In the genomic region with DNA sequence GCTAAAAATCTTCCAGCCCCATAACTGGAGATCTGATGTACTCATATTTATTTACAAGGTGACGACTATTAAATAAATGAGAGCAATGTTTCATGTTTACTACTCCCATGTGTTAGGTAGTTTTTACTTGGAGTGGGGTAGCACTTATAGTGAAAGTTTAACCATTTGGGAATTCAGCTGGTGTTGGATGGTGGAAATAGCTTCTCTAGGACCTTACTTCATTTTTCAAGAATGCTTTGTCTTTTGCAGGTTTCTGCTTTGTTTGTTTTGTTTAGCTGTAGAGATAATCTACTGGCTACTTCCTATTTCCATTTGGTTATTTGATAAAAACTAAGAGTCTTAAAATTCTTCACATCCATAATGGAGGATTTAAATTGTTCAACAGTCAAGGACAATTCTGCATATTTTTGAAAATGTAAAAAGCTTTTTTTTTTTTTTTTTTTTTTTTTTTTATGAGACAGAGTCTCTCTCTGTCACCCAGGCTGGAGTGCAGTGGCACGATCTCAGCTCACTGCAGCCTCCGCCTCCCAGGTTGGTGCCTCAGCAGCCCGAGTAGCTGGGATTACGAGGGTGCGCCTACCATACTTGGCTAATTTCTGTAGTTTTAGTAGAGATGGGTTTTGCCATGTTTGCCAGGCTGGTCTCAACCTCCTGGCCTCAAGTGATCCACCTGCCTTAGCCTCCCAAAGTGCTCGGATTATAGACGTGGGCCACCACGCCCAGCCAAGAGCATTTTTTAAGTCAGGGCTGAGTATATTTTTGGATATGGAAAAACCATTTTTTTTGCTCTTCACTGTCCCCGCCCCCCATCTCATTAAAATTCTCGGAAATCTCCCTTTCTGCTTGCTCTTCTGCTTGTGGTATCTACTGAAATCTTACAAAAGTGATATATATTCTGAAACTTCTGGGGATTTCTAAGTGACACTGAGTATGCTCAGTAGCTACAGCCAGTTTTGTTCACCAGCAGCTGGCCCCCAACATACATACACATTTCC, we compare ENCODE assay signal across 8 cellular contexts. TPM values are rescaled to one million over a fixed set of nuclear protein-coding genes. Genes with fewer than 3 reads are reported as not detected.
DNase-seq lines count a peak whose midpoint lies in the region; ATAC-seq and TF ChIP-seq lines count a peak whose summit lies in the region.

No MANE protein-coding gene starts in this region.

- DNase-seq in NAMALWA (ENCODE audit: low spot score) = peak; percentile 41
- peak; percentile 60 for DNase-seq in activated naive CD8-positive, alpha-beta T cell treated with anti-CD3 and anti-CD28 coated beads, Interleukin-2, amount 50 U/mL, for 24 hours
- DNase-seq in memory B cell (ENCODE audit: low spot score in 2 of 2) = no peak
- no peak for DNase-seq in stomach
- no peak for DNase-seq in GOT3 (lab: John Stamatoyannopoulos, UW)
- no peak for DNase-seq in NOMO-1 treated with dmso at 0.1 percent for 144 hours (lab: John Stamatoyannopoulos, UW; ENCODE audit: unreplicated experiment)

- peaks cover 33% of the 10 kb centered on the region for H3K4me1 ChIP-seq in DOHH2 (ENCODE audit: control insufficient read depth, low read length)
- H3K4me1 ChIP-seq in stomach = peaks cover 0 to 22% (median 11%) of the 10 kb centered on the region in 4 donors

- H3K4me3 ChIP-seq in DOHH2 (ENCODE audit: low read length) (peak overlapping the region; percentile 71), stomach (peak overlapping the region; percentile 44 to 52 (median 50))

- H4K20me1 ChIP-seq in DOHH2 (ENCODE audit: control insufficient read depth, insufficient read depth, low read depth, low read length) = no peaks in the 10 kb centered on the region

- peaks cover 2% of the 10 kb centered on the region for H3K36me3 Mint-ChIP-seq in activated naive CD8-positive, alpha-beta T cell treated with anti-CD3 and anti-CD28 coated beads, Interleukin-2, amount 50 U/mL, for 24 hours (ENCODE audit: low read depth)
- H3K36me3 Mint-ChIP-seq in memory B cell = no peaks in the 10 kb centered on the region

- H3K27ac ChIP-seq in DOHH2 (ENCODE audit: low read depth, low read length) = peak overlapping the region; percentile 31; the same call in 1 of the 2 replicates
- H3K27ac ChIP-seq in stomach = peak overlapping the region in 4 of 5 donors; percentile 71 to 85 (median 72)

- H3K9me3 ChIP-seq in DOHH2 (ENCODE audit: control insufficient read depth, insufficient read depth, low read length) (no peaks in the 10 kb centered on the region), stomach (no peaks in the 10 kb centered on the region)

- H3K79me2 ChIP-seq in DOHH2 (ENCODE audit: control insufficient read depth, low read length) = no peaks in the 10 kb centered on the region

- no peak overlapping the region for H3K4me3 Mint-ChIP-seq in activated naive CD8-positive, alpha-beta T cell treated with anti-CD3 and anti-CD28 coated beads, Interleukin-2, amount 50 U/mL, for 24 hours
- peak overlapping the region; percentile 79 for H3K4me3 Mint-ChIP-seq in memory B cell

- ATAC-seq in GM21576 (IDR thresholded peaks at IDR 0.05; ENCODE audit: unreplicated experiment) (peak; percentile 37), memory B cell (ENCODE audit: low read depth) (peak; percentile 10)
- ATAC-seq in activated naive CD8-positive, alpha-beta T cell treated with anti-CD3 and anti-CD28 coated beads, Interleukin-2, amount 50 U/mL, for 24 hours = peak; percentile 71

- no peak for TF ChIP-seq POLR2A in stomach (IDR thresholded peaks at IDR 0.05)

- peak overlapping the region; percentile 87 for H3K4me2 ChIP-seq in DOHH2 (ENCODE audit: low read length)

- H3K4me1 Mint-ChIP-seq in activated naive CD8-positive, alpha-beta T cell treated with anti-CD3 and anti-CD28 coated beads, Interleukin-2, amount 50 U/mL, for 24 hours = peaks cover 57% of the 10 kb centered on the region
- peaks cover 20% of the 10 kb centered on the region for H3K4me1 Mint-ChIP-seq in memory B cell

- H3K27me3 Mint-ChIP-seq in activated naive CD8-positive, alpha-beta T cell treated with anti-CD3 and anti-CD28 coated beads, Interleukin-2, amount 50 U/mL, for 24 hours = no peaks in the 10 kb centered on the region
- no peaks in the 10 kb centered on the region for H3K27me3 Mint-ChIP-seq in memory B cell

- intact Hi-C loops in stomach (cut with DNase I; ENCODE audit: low total_unique reads) = no loop called here

- H3K9me3 Mint-ChIP-seq in activated naive CD8-positive, alpha-beta T cell treated with anti-CD3 and anti-CD28 coated beads, Interleukin-2, amount 50 U/mL, for 24 hours = no peaks in the 10 kb centered on the region
- no peaks in the 10 kb centered on the region for H3K9me3 Mint-ChIP-seq in memory B cell

- no peak for TF ChIP-seq EP300 in stomach (IDR thresholded peaks at IDR 0.05)

- H3K27me3 ChIP-seq in DOHH2 (ENCODE audit: control insufficient read depth, low read length) = no peaks in the 10 kb centered on the region; the same call in 1 of the 2 replicates
- H3K27me3 ChIP-seq in stomach = no peaks in the 10 kb centered on the region

- H3K27ac Mint-ChIP-seq in activated naive CD8-positive, alpha-beta T cell treated with anti-CD3 and anti-CD28 coated beads, Interleukin-2, amount 50 U/mL, for 24 hours = no peak overlapping the region
- H3K27ac Mint-ChIP-seq in memory B cell = no peak overlapping the region

- H3K36me3 ChIP-seq in DOHH2 (ENCODE audit: control insufficient read depth, low read length) (no peaks in the 10 kb centered on the region), stomach (no peaks in the 10 kb centered on the region)

- 65 to 69% (median 68%) methylated on average over 11 of the region's 11 CpGs for WGBS in stomach, 5 donors

- no peak for TF ChIP-seq CTCF in DOHH2 (IDR thresholded peaks at IDR 0.05; ENCODE audit: low read depth, low read length, poor library complexity, severe bottlenecking)
- no peak for TF ChIP-seq CTCF in stomach (IDR thresholded peaks at IDR 0.05)

- H3K9me2 ChIP-seq in DOHH2 (replicated peaks; ENCODE audit: control insufficient read depth, low read length) = no peaks in the 10 kb centered on the region

- peaks cover 3% of the 10 kb centered on the region for H3F3A ChIP-seq in DOHH2 (ENCODE audit: control insufficient read depth, insufficient read depth)

RNA-seq across cellular contexts. Expression of a gene that starts 1.4 kb away (rescaled TPM):
- 1 to 10 TPM in 2 of 5 donors, under 1 TPM in 2, not detected in 1; 0.58 to 4.9 (median 0.99) TPM for total RNA-seq in stomach
- under 1 TPM in 2 of 3 donors, not detected in 1; 0.06 to 0.10 TPM for polyA plus RNA-seq in stomach

Comparison
In these comparisons a context has a peak if more than half of its experiments do, and no peak if none do; other contexts are left out.
1. ATAC-seq: peak in every context shown above with its lines; median percentile 71 in activated naive CD8-positive, alpha-beta T cell treated with anti-CD3 and anti-CD28 coated beads, Interleukin-2, amount 50 U/mL, for 24 hours; 37 in GM21576; 10 in memory B cell.
2. DNase-seq: peak in NAMALWA (single experiment) and activated naive CD8-positive, alpha-beta T cell treated with anti-CD3 and anti-CD28 coated beads, Interleukin-2, amount 50 U/mL, for 24 hours (single experiment); none in memory B cell (0 of 2), stomach (single experiment), GOT3 (single experiment) and NOMO-1 treated with dmso at 0.1 percent for 144 hours (single experiment).